ENCODE assay signal across 1 cellular context in genomic region chr3:10288575-10288960, GRCh38.
TF ChIP-seq lines count a peak whose summit lies in the region.

No MANE protein-coding gene starts in this region.

TF ChIP-seq in IMR-90, 13 proteins besides CTCF, POLR2A, EP300 and RAD21 (continued from another document):
- TF ChIP-seq SMC3 (IDR thresholded peaks at IDR 0.05; ENCODE audit: low read depth, low read length) (no peak), USF2 (IDR thresholded peaks at IDR 0.05; ENCODE audit: low read depth, low read length) (no peak), CEBPB (IDR thresholded peaks at IDR 0.05; ENCODE audit: low read depth, low read length) (no peak), CHD1 (IDR thresholded peaks at IDR 0.05; ENCODE audit: low read depth, low read length) (no peak), RFX5 (IDR thresholded peaks at IDR 0.05; ENCODE audit: low read depth, low read length) (no peak), NFE2L2 (IDR thresholded peaks at IDR 0.05; ENCODE audit: low read depth, low read length) (no peak)
